Comparison of ENCODE assay signal across 8 cellular contexts in the genomic region with DNA sequence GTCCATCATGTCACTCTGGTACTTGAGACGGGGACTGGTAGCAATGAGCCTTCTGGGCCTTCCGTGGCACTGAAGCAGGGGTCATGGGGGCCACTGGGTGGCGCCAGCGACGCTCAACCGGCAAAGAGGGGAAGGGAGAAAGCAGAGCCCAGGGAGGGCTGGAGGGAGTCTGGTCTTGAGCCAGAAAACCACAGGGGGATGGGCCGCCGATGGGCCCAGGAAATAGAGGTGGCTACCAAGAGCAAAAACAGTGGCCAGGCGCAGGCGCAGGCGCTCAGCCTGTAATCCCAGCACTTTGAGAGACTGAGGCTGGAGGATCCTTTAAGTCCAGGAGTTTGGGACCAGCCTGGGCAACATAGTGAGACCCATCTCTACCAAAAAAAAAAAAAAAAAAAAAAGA. TPM values are rescaled to one million over a fixed set of nuclear protein-coding genes. Genes with fewer than 3 reads are reported as not detected.
DNase-seq lines count a peak whose midpoint lies in the region; ATAC-seq and TF ChIP-seq lines count a peak whose summit lies in the region.

No MANE protein-coding gene starts in this region.

- WGBS in psoas muscle, 3 donors: 41 to 53% (median 45%) methylated on average over 9 to 11 of the region's 11 CpGs

- no TSS peak for BruUV-seq in Calu3 (replicated peaks; lab: Mats Ljungman, UMichigan)

- H4K20me1 ChIP-seq in KMS-11 (ENCODE audit: insufficient read depth): no peaks in the 10 kb centered on the region

- H3K79me2 ChIP-seq in KMS-11 (ENCODE audit: insufficient read depth, low read depth): no peaks in the 10 kb centered on the region

- H3K9me3 ChIP-seq in psoas muscle: no peaks in the 10 kb centered on the region

- intact Hi-C loops in Calu3 (cut with micrococcal nuclease; ENCODE audit: unreplicated experiment): no loop called here
- intact Hi-C loops in psoas muscle (cut with DNase I): no loop called here

- H3K9me3 Mint-ChIP-seq in Calu3 (ENCODE audit: low read depth, unreplicated experiment): peaks cover 2% of the 10 kb centered on the region

- TF ChIP-seq CTCF in Calu3 (IDR thresholded peaks at IDR 0.05; ENCODE audit: unreplicated experiment): peak; percentile 54
- TF ChIP-seq CTCF in KMS-11 (conservative IDR thresholded peaks at IDR 0.05; ENCODE audit: low read depth, low read length): peak; percentile 59
- TF ChIP-seq CTCF in psoas muscle (IDR thresholded peaks at IDR 0.05): peak; percentile 41

- H3K4me3 ChIP-seq in KMS-11 (IDR thresholded peaks at IDR 0.05; ENCODE audit: insufficient read depth, low read depth, low read length) (no peak overlapping the region), psoas muscle (no peak overlapping the region)

- no peak for TF ChIP-seq POLR2A in erythroblast (IDR thresholded peaks at IDR 0.05; ENCODE audit: low read length)

- H3K4me1 Mint-ChIP-seq in Calu3 (ENCODE audit: low read depth, unreplicated experiment): no peaks in the 10 kb centered on the region

- H3K27me3 ChIP-seq in KMS-11 (ENCODE audit: insufficient read depth, low read depth) (no peaks in the 10 kb centered on the region), psoas muscle (ENCODE audit: insufficient read depth in 3 of 3, low read length in 2 of 3) (no peaks in the 10 kb centered on the region)

- no peaks in the 10 kb centered on the region for H3K36me3 Mint-ChIP-seq in Calu3 (ENCODE audit: insufficient read depth, unreplicated experiment)

- no peak overlapping the region for H3K27ac ChIP-seq in KMS-11
- H3K27ac ChIP-seq in psoas muscle: no peak overlapping the region

- DNase-seq in Calu3 (peak; percentile 49), erythroblast (lab: John Stamatoyannopoulos, UW) (peak; percentile 64 to 72), psoas muscle (peak; percentile 33 to 58), cerebellum (ENCODE audit: low spot score) (no peak), HPDE6-E6E7 (ENCODE audit: extremely low spot score) (no peak)
- peak; percentile 3 to 9 (median 7) for DNase-seq in activated CD4-positive, CD25-positive, alpha-beta regulatory T cell (lab: John Stamatoyannopoulos, UW)

- H3K4me3 Mint-ChIP-seq in Calu3 (ENCODE audit: low read depth, unreplicated experiment): no peak overlapping the region

- H3K27me3 Mint-ChIP-seq in Calu3 (ENCODE audit: unreplicated experiment): no peaks in the 10 kb centered on the region

- no peak overlapping the region for H2AFZ ChIP-seq in KMS-11 (ENCODE audit: low read depth)

- ATAC-seq in GM19468 (IDR thresholded peaks at IDR 0.05; ENCODE audit: extremely low read depth, unreplicated experiment): peak; percentile 63
- peak in 3 of 4 donors; percentile 77 to 88 (median 82) for ATAC-seq in psoas muscle

- H3K4me1 ChIP-seq in KMS-11 (ENCODE audit: low read depth, poor library complexity, severe bottlenecking): no peaks in the 10 kb centered on the region
- no peaks in the 10 kb centered on the region for H3K4me1 ChIP-seq in psoas muscle

- H3K9ac ChIP-seq in KMS-11: no peak overlapping the region

- H3K36me3 ChIP-seq in KMS-11 (ENCODE audit: insufficient read depth) (no peaks in the 10 kb centered on the region), psoas muscle (ENCODE audit: insufficient read depth in 1 of 2, low read depth in 1 of 2) (no peaks in the 10 kb centered on the region)

- no peak overlapping the region for H3K27ac Mint-ChIP-seq in Calu3 (ENCODE audit: unreplicated experiment)

- CTCF ChIA-PET in Calu3 (lab: Charles Lee): interaction anchor here (0.7 to 1.5 kb wide), 2 partner anchors 22 to 386 kb away, joined by 3 read pairs; partner anchors contain the start of genes EXOC8 and SPRTN

- H3K4me2 ChIP-seq in KMS-11: no peak overlapping the region

RNA-seq across cellular contexts. Expression of gene EXOC8, which starts 21.8 kb away (rescaled TPM):
- 24.5 and 26.2 TPM in 2 replicates for total RNA-seq in Calu3 (2022)
- total RNA-seq in psoas muscle: 10 to 100 TPM; 13.7 to 39.9 (median 23.5) TPM
- polyA plus RNA-seq in psoas muscle: 10 to 100 TPM in 2 of 3 donors, 1 to 10 TPM in 1; 5.2 to 25.4 (median 12.6) TPM
- 20.5 TPM for total RNA-seq in cerebellum

RNA-seq across cellular contexts. Expression of gene SPRTN, which starts 22.2 kb away (rescaled TPM):
- total RNA-seq in Calu3 (2022): 17.4 and 19.7 TPM in 2 replicates
- total RNA-seq in psoas muscle: 1 to 10 TPM; 7.0 to 9.8 (median 9.2) TPM
- polyA plus RNA-seq in psoas muscle: 10 to 100 TPM in 1 of 3 donors, 1 to 10 TPM in 2; 4.3 to 14.8 (median 6.2) TPM
- 14.4 TPM for total RNA-seq in cerebellum

Comparison
In these comparisons a context has a peak if more than half of its experiments do, and no peak if none do; other contexts are left out.
1. DNase-seq: peak in Calu3 (single experiment), activated CD4-positive, CD25-positive, alpha-beta regulatory T cell (4 of 4), erythroblast (2 of 2) and psoas muscle (2 of 2); none in cerebellum (single experiment) and HPDE6-E6E7 (single experiment).
2. Peak in every context shown above with its lines, with median percentiles within 50 percentile points of each other: CTCF ChIP-seq.